1 cellular context compared by ENCODE assay signal in the genomic region with DNA sequence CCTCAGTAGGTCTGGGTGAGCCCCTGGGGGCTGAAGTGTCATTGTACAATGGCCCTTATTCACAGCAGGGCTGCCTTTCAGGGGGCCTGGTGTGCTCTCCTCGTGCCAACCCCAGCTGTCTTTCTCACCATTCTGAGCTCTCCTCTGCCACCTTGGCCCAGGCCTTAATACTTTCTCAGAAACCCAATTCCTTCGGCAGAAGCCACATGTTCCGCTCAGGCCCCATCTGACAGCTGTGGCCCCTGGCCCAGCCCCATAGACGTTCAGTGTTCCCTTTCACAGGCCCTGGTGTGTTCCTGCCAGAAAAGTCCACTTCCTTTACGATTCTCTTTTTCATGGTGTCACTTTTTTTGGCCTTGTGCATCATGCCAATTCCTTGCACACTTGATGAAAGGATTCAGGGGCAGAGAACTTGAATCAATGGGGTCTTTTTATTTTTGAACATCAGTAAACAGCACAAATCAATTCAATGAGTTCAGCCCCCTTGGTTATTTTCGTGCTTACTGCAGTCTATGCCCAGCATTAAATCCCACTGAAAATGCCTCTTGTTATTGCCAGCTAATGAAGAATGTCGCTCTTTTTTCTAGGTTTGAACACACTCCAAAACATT.
TF ChIP-seq lines count a peak whose summit lies in the region.

No MANE protein-coding gene starts in this region.

TF ChIP-seq in endothelial cell of umbilical vein, 7 proteins besides CTCF, POLR2A, EP300 and RAD21:
- no peak for TF ChIP-seq MYC (IDR thresholded peaks at IDR 0.05; ENCODE audit: low read depth, low read length)
- TF ChIP-seq EZH2 (IDR thresholded peaks at IDR 0.05; ENCODE audit: borderline replicate concordance, low read depth, low read length, severe bottlenecking), result no peak
- no peak for TF ChIP-seq POLR2AphosphoS5 (IDR thresholded peaks at IDR 0.05; ENCODE audit: insufficient read depth, low read depth, low read length)
- TF ChIP-seq FOS (IDR thresholded peaks at IDR 0.05; ENCODE audit: borderline replicate concordance, insufficient read depth, low read length), result no peak
- no peak for TF ChIP-seq GATA2 (IDR thresholded peaks at IDR 0.05; ENCODE audit: insufficient read depth, insufficient read length, low read depth, low read length)
- no peak for TF ChIP-seq MAX (IDR thresholded peaks at IDR 0.05; ENCODE audit: insufficient read depth, insufficient read length)
- no peak for TF ChIP-seq JUN (IDR thresholded peaks at IDR 0.05; ENCODE audit: borderline replicate concordance, insufficient read depth, insufficient read length, low read depth)
